Comparison of ENCODE assay signal across 8 cellular contexts in genomic region chr14:95157987-95158712, GRCh38. TPM values are rescaled to one million over a fixed set of nuclear protein-coding genes. Genes with fewer than 3 reads are reported as not detected.
A peak's percentile ranks its signal among the peaks of the same experiment; 100 is the strongest.
DNase-seq lines count a peak whose midpoint lies in the region; ATAC-seq and TF ChIP-seq lines count a peak whose summit lies in the region.

No MANE protein-coding gene starts in this region.

- peak in 2 of 3 donors; percentile 18 to 44 for DNase-seq in CD4-positive, CD25-positive, alpha-beta regulatory T cell
- DNase-seq in adipocyte (ENCODE audit: low read depth) = no peak
- peak; percentile 49 for DNase-seq in kidney glomerular epithelial cell (lab: John Stamatoyannopoulos, UW)
- DNase-seq in thoracic aorta (ENCODE audit: low spot score) = no peak
- no peak for DNase-seq in COLO829 (ENCODE audit: low spot score)

- TF ChIP-seq CTCF in thoracic aorta (IDR thresholded peaks at IDR 0.05) = no peak

- H3K9me3 Mint-ChIP-seq in CD4-positive, CD25-positive, alpha-beta regulatory T cell = no peaks in the 10 kb centered on the region

- no peaks in the 10 kb centered on the region for H3K36me3 ChIP-seq in CD4-positive, CD25-positive, alpha-beta regulatory T cell (ENCODE audit: control insufficient read depth, insufficient read depth, low read length)
- H3K36me3 ChIP-seq in HUES64 (ENCODE audit: insufficient read depth, low read length) (no peaks in the 10 kb centered on the region), adipocyte (ENCODE audit: control insufficient read depth, insufficient read depth, low read length, severe bottlenecking) (no peaks in the 10 kb centered on the region), thoracic aorta (no peaks in the 10 kb centered on the region)

- H3K4me3 ChIP-seq in CD4-positive, CD25-positive, alpha-beta regulatory T cell (ENCODE audit: low read depth, low read length) = peak overlapping the region; percentile 78
- H3K4me3 ChIP-seq in HUES64 (ENCODE audit: low read length) (peak overlapping the region; percentile 85), adipocyte (ENCODE audit: low read length) (peak overlapping the region; percentile 91), thoracic aorta (peak overlapping the region; percentile 87)

- peaks cover 6% of the 10 kb centered on the region for H3K27me3 Mint-ChIP-seq in CD4-positive, CD25-positive, alpha-beta regulatory T cell

- H3K27ac Mint-ChIP-seq in CD4-positive, CD25-positive, alpha-beta regulatory T cell = peak overlapping the region; percentile 95 to 99 (median 99)

- H3K36me3 Mint-ChIP-seq in CD4-positive, CD25-positive, alpha-beta regulatory T cell = no peaks in the 10 kb centered on the region

- ATAC-seq in CD4-positive, CD25-positive, alpha-beta regulatory T cell (ENCODE audit: low read depth in 2 of 2) = peak; percentile 6 to 11
- ATAC-seq in GM19043 (IDR thresholded peaks at IDR 0.05; ENCODE audit: low read depth, unreplicated experiment) (peak; percentile 15), thoracic aorta (ENCODE audit: insufficient number of reproducible peaks, low FRiP score, low read depth) (no peak), HG03097 (IDR thresholded peaks at IDR 0.05; ENCODE audit: low FRiP score, unreplicated experiment) (no peak)

- no peaks in the 10 kb centered on the region for H3K9me3 ChIP-seq in CD4-positive, CD25-positive, alpha-beta regulatory T cell (ENCODE audit: control insufficient read depth in 2 of 2, low read length in 2 of 2)
- H3K9me3 ChIP-seq in HUES64 (ENCODE audit: insufficient read depth, low read depth, low read length) (no peaks in the 10 kb centered on the region), adipocyte (ENCODE audit: control insufficient read depth, low read length) (no peaks in the 10 kb centered on the region), thoracic aorta (no peaks in the 10 kb centered on the region)

- H3K27ac ChIP-seq in CD4-positive, CD25-positive, alpha-beta regulatory T cell (ENCODE audit: insufficient read depth, low read length, poor library complexity, severe bottlenecking) = peak overlapping the region; percentile 87
- H3K27ac ChIP-seq in HUES64 (ENCODE audit: low read depth, low read length) (peak overlapping the region; percentile 82), thoracic aorta (peak overlapping the region; percentile 88 to 96)

- peak overlapping the region; percentile 96 to 99 (median 97) for H3K4me3 Mint-ChIP-seq in CD4-positive, CD25-positive, alpha-beta regulatory T cell

- H3K4me1 Mint-ChIP-seq in CD4-positive, CD25-positive, alpha-beta regulatory T cell = peaks cover 16 to 52% (median 35%) of the 10 kb centered on the region in 4 donors

- H3K9ac ChIP-seq in HUES64 (ENCODE audit: low read depth, low read length) (peak overlapping the region; percentile 90), adipocyte (ENCODE audit: low read length) (peak overlapping the region; percentile 95)

- WGBS in HUES64 = 19% methylated on average over 8 of the region's 12 CpGs

- H3K4me1 ChIP-seq in CD4-positive, CD25-positive, alpha-beta regulatory T cell (ENCODE audit: control insufficient read depth, insufficient read depth, low read length, poor library complexity, severe bottlenecking) = peaks cover 34% of the 10 kb centered on the region
- H3K4me1 ChIP-seq in HUES64 (ENCODE audit: insufficient read depth, low read length) (peaks cover 23% of the 10 kb centered on the region), adipocyte (ENCODE audit: control insufficient read depth, insufficient read depth, low read length) (peaks cover 47% of the 10 kb centered on the region), thoracic aorta (ENCODE audit: control insufficient read depth in 1 of 2, low read depth in 2 of 2) (peaks cover 20 to 38% of the 10 kb centered on the region in 2 donors)

- H3K27me3 ChIP-seq in CD4-positive, CD25-positive, alpha-beta regulatory T cell (ENCODE audit: control insufficient read depth, insufficient read depth, low read length) = no peaks in the 10 kb centered on the region
- no peaks in the 10 kb centered on the region for H3K27me3 ChIP-seq in HUES64 (ENCODE audit: insufficient read depth, low read length)
- H3K27me3 ChIP-seq in adipocyte (replicated peaks; ENCODE audit: control insufficient read depth, insufficient read depth, low read length) = no peaks in the 10 kb centered on the region
- no peaks in the 10 kb centered on the region for H3K27me3 ChIP-seq in thoracic aorta (replicated peaks; ENCODE audit: insufficient read depth)

RNA-seq across cellular contexts. Expression of gene DICER1, which starts 0.8 kb away (rescaled TPM):
- 52.0 TPM for total RNA-seq in CD4-positive, CD25-positive, alpha-beta regulatory T cell
- polyA plus RNA-seq in CD4-positive, CD25-positive, alpha-beta regulatory T cell = 10 to 100 TPM; 12.4 to 15.7 (median 12.9) TPM
- polyA plus RNA-seq in HUES64 (2013, experiment 1 of 2) = 46.9 TPM
- 49.3 TPM for polyA plus RNA-seq in HUES64 (2013, experiment 2 of 2)
- total RNA-seq in thoracic aorta = 10 to 100 TPM; 56.3 to 92.5 TPM

Comparison
In these comparisons a context has a peak if more than half of its experiments do, and no peak if none do; other contexts are left out.
1. ATAC-seq: peak in CD4-positive, CD25-positive, alpha-beta regulatory T cell (2 of 2) and GM19043 (single experiment); none in thoracic aorta (single experiment) and HG03097 (single experiment).
2. DNase-seq: peak in CD4-positive, CD25-positive, alpha-beta regulatory T cell (2 of 3) and kidney glomerular epithelial cell (single experiment); none in adipocyte (single experiment), thoracic aorta (single experiment) and COLO829 (single experiment).
3. Peak in every context shown above with its lines, with median percentiles within 50 percentile points of each other: H3K27ac ChIP-seq and H3K4me3 ChIP-seq.